1 cellular context compared by ENCODE assay signal in genomic region chr19:48646192-48646911, GRCh38.
TF ChIP-seq lines count a peak whose summit lies in the region.

No MANE protein-coding gene starts in this region.

TF ChIP-seq in GM23338, 12 proteins besides CTCF, POLR2A, EP300 and RAD21 (continued from another document):
- TF ChIP-seq CREB1 (CRISPR knock-in tag; IDR thresholded peaks at IDR 0.05; ENCODE audit: low read depth) (peak; percentile 63), ETS1 (IDR thresholded peaks at IDR 0.05) (no peak), JUNB (IDR thresholded peaks at IDR 0.05; ENCODE audit: unreplicated experiment) (no peak), POLR2AphosphoS5 (IDR thresholded peaks at IDR 0.05; ENCODE audit: low read depth) (peak; percentile 49; the same call in 1 of the 2 replicates)
